In the genomic region with DNA sequence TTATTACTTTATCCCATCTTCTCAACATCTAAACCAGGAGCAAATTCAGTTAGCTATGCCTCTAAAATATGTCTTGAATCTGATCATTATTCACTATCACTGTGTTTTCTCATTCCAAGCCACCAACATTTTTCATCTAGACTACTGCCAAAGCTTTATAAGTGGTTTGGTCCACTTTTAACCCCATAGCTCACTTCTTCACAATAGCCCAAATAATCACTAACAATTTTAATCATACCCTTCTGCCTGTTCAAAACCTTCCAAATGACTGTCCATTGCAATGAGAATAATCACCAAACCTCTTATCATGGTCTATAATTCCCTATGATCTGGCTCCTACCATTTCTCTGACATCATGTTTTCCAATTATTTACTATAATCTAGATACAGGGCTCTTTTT, we compare ENCODE assay signal across 32 cellular contexts.
"Had no signal": no experiment of that assay in that cellular context is flagged by ENCODE, and none has a peak within 500 bp of the region (broad histone marks: within the 10 kb centered on the region; RNA-seq: fewer than 3 reads in every experiment).

No MANE protein-coding gene starts in this region.

- ATAC-seq: Panc1, Right ventricle myocardium inferior, T-cell had no signal

- H3K27ac ChIP-seq: PC-9, RWPE1, SJCRH30 had no signal

- H3K4me1 Mint-ChIP-seq: T-cell had no signal

- H3K36me3 Mint-ChIP-seq: T-cell had no signal

- H3K4me3 Mint-ChIP-seq: T-cell had no signal

- DNase-seq: Kasumi-1, MG63, NCI-H1048, NCI-H1092 treated with DMSO at 0.1 percent for 48 hours, NCI-H1105 treated with DMSO at 0.1 percent for 48 hours, NCI-H1417, NCI-H1436, NCI-H146, NCI-H1694, NCI-H187, NCI-H1930, NCI-H2029 treated with DMSO at 0.1 percent for 48 hours, NCI-H2081 treated with DMSO at 0.1 percent for 48 hours, NCI-H2107, NCI-H2171, NCI-H2227 treated with DMSO at 0.1 percent for 48 hours, NCI-H345, NCI-H446, NCI-H510A treated with DMSO at 0.1 percent for 48 hours, NCI-H524 treated with DMSO at 0.1 percent for 48 hours, NCI-H526 treated with DMSO at 0.1 percent for 48 hours, NCI-H774, PC-9, SHP77, SIG-M5, SJCRH30, SK-N-SH, T-cell had no signal

- FAIRE-seq: RCC 7860 had no signal

- H3K36me3 ChIP-seq: MG63, SJCRH30 had no signal

- H3K27me3 ChIP-seq: MG63, SJCRH30 had no signal

- H3K27ac Mint-ChIP-seq: T-cell had no signal

- H3K9me3 ChIP-seq: MG63, SJCRH30, SK-N-SH had no signal

- H3K4me3 ChIP-seq: MG63, PC-9, SJCRH30 had no signal

- H3K4me1 ChIP-seq: SJCRH30 had no signal

- H3K4me2 ChIP-seq: PC-9, SK-N-SH had no signal

- H3K9ac ChIP-seq: SK-N-SH had no signal

- H2AFZ ChIP-seq: PC-9 had no signal

- H3K27me3 Mint-ChIP-seq: T-cell had no signal
